ENCODE assay signal across 9 cellular contexts in genomic region chr10:124650820-124651401, GRCh38.
A peak's percentile ranks its signal among the peaks of the same experiment; 100 is the strongest.
DNase-seq lines count a peak whose midpoint lies in the region; ATAC-seq and TF ChIP-seq lines count a peak whose summit lies in the region.
"Had no signal": no experiment of that assay in that cellular context is flagged by ENCODE, and none has a peak within 500 bp of the region (broad histone marks: within the 10 kb centered on the region; RNA-seq: fewer than 3 reads in every experiment).

No MANE protein-coding gene starts in this region.

- H3K27ac Mint-ChIP-seq in T-helper 17 cell: peak overlapping the region; percentile 97
- peak overlapping the region; percentile 29 for H3K27ac Mint-ChIP-seq in activated naive CD8-positive, alpha-beta T cell treated with anti-CD3 and anti-CD28 coated beads, Interleukin-2, amount 50 U/mL, for 24 hours

- H3K27me3 ChIP-seq in spleen (replicated peaks in 1 of 7): no peaks in the 10 kb centered on the region

- 33 to 51% (median 45%) methylated on average over 13 of the region's 13 CpGs for WGBS in spleen, 5 donors

- peak; percentile 18 for DNase-seq in GDM1 (lab: John Stamatoyannopoulos, UW)
- peak; percentile 37 to 62 (median 40) for DNase-seq in T-helper 17 cell
- peak; percentile 68 for DNase-seq in activated naive CD8-positive, alpha-beta T cell treated with anti-CD3 and anti-CD28 coated beads, Interleukin-2, amount 50 U/mL, for 24 hours
- peak; percentile 87 for DNase-seq in spleen
- DNase-seq in NCI-H1436 treated with DMSO at 0.1 percent for 48 hours (lab: John Stamatoyannopoulos, UW): no peak
- no peak for DNase-seq in MV-4-11 (lab: John Stamatoyannopoulos, UW)
- no peak for DNase-seq in superior temporal gyrus (ENCODE audit: extremely low spot score)
- DNase-seq: NCI-H1436 had no signal

- peak; percentile 64 for ATAC-seq in T-helper 17 cell
- peak; percentile 49 for ATAC-seq in activated naive CD8-positive, alpha-beta T cell treated with anti-CD3 and anti-CD28 coated beads, Interleukin-2, amount 50 U/mL, for 24 hours
- no peak for ATAC-seq in HG03135 (IDR thresholded peaks at IDR 0.05; ENCODE audit: unreplicated experiment)

- no peak for TF ChIP-seq CTCF in spleen (IDR thresholded peaks at IDR 0.05 in 8 of 11, conservative IDR thresholded peaks at IDR 0.05 in 3 of 11)

- peaks cover 75% of the 10 kb centered on the region for H3K4me1 Mint-ChIP-seq in T-helper 17 cell
- H3K4me1 Mint-ChIP-seq in activated naive CD8-positive, alpha-beta T cell treated with anti-CD3 and anti-CD28 coated beads, Interleukin-2, amount 50 U/mL, for 24 hours: peaks cover 91% of the 10 kb centered on the region

- H3K9me3 Mint-ChIP-seq in activated naive CD8-positive, alpha-beta T cell treated with anti-CD3 and anti-CD28 coated beads, Interleukin-2, amount 50 U/mL, for 24 hours: no peaks in the 10 kb centered on the region

- H3K9me3 ChIP-seq in T-helper 17 cell (ENCODE audit: control insufficient read depth, low read length, poor library complexity, severe bottlenecking) (no peaks in the 10 kb centered on the region), spleen (no peaks in the 10 kb centered on the region)

- peaks cover 4% of the 10 kb centered on the region for H3K36me3 Mint-ChIP-seq in T-helper 17 cell (ENCODE audit: low read depth)
- H3K36me3 Mint-ChIP-seq in activated naive CD8-positive, alpha-beta T cell treated with anti-CD3 and anti-CD28 coated beads, Interleukin-2, amount 50 U/mL, for 24 hours (ENCODE audit: low read depth): peaks cover 4% of the 10 kb centered on the region

- no peaks in the 10 kb centered on the region for H3K27me3 Mint-ChIP-seq in T-helper 17 cell
- H3K27me3 Mint-ChIP-seq in activated naive CD8-positive, alpha-beta T cell treated with anti-CD3 and anti-CD28 coated beads, Interleukin-2, amount 50 U/mL, for 24 hours: no peaks in the 10 kb centered on the region

- H3K4me1 ChIP-seq in spleen: peaks cover 83 to 100% (median 100%) of the 10 kb centered on the region in 6 donors

- TF ChIP-seq POLR2A in spleen (IDR thresholded peaks at IDR 0.05): no peak

- H3K4me3 ChIP-seq in spleen: peak overlapping the region in 1 of 8 donors; percentile 58

- peak overlapping the region; percentile 42 to 97 (median 90) for H3K27ac ChIP-seq in spleen

- peak overlapping the region; percentile 84 for H3K4me3 Mint-ChIP-seq in T-helper 17 cell
- peak overlapping the region; percentile 2 for H3K4me3 Mint-ChIP-seq in activated naive CD8-positive, alpha-beta T cell treated with anti-CD3 and anti-CD28 coated beads, Interleukin-2, amount 50 U/mL, for 24 hours

- peaks cover 0 to 44% (median 0%) of the 10 kb centered on the region in 6 donors for H3K36me3 ChIP-seq in spleen

- intact Hi-C loops in spleen (cut with DNase I; ENCODE audit: low total_unique reads): no loop called here

Comparison
In these comparisons a context has a peak if more than half of its experiments do, and no peak if none do; other contexts are left out.
1. DNase-seq: peak in GDM1 (single experiment), T-helper 17 cell (3 of 3), activated naive CD8-positive, alpha-beta T cell treated with anti-CD3 and anti-CD28 coated beads, Interleukin-2, amount 50 U/mL, for 24 hours (single experiment) and spleen (single experiment); none in NCI-H1436 treated with DMSO at 0.1 percent for 48 hours (single experiment), MV-4-11 (single experiment) and superior temporal gyrus (single experiment).